In the genomic region with DNA sequence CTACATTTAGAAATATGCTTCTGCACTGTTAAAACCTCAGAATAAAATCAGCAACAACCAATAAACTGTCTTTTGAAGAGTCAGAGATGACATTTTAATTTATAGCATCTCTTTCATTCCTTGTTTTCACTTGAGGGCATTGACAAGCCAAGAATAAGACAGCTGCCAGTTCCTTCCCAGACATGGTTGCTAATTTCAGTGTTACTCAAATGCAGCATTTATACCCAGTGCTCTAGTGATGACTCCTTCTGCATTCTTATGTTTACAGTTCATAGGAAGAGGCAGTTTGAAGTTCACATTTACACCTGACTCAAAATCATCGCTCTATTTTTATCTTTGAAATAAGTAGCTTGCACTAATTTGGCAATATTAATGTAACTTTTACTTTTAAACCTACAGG, we compare ENCODE assay signal across 24 cellular contexts. TPM values are rescaled to one million over a fixed set of nuclear protein-coding genes. Genes with fewer than 3 reads are reported as not detected.
A peak's percentile ranks its signal among the peaks of the same experiment; 100 is the strongest.
DNase-seq lines count a peak whose midpoint lies in the region; ATAC-seq, FAIRE-seq and TF ChIP-seq lines count a peak whose summit lies in the region.
"Had no signal": no experiment of that assay in that cellular context is flagged by ENCODE, and none has a peak within 500 bp of the region (broad histone marks: within the 10 kb centered on the region; RNA-seq: fewer than 3 reads in every experiment).

No MANE protein-coding gene starts in this region.

- H3K4me1 ChIP-seq in breast epithelium: no peaks in the 10 kb centered on the region
- H3K4me1 ChIP-seq: BE2C had no signal

- no peaks in the 10 kb centered on the region for H3K36me3 ChIP-seq in breast epithelium
- H3K36me3 ChIP-seq: BE2C had no signal

- ATAC-seq in HG02610 (IDR thresholded peaks at IDR 0.05; ENCODE audit: unreplicated experiment) (peak; percentile 59), omental fat pad (ENCODE audit: low FRiP score) (peak; percentile 63), HG02571 (IDR thresholded peaks at IDR 0.05; ENCODE audit: unreplicated experiment) (no peak), HG02798 (IDR thresholded peaks at IDR 0.05; ENCODE audit: poor library complexity, unreplicated experiment) (no peak)
- ATAC-seq: A549, HCT116, Panc1, SK-N-SH treated with all-trans-retinoic acid at 6 μM for 48 hours had no signal

- no peak for TF ChIP-seq POLR2A in GM12892 (IDR thresholded peaks at IDR 0.05; ENCODE audit: low read depth, low read length)
- no peak for TF ChIP-seq POLR2A in breast epithelium (IDR thresholded peaks at IDR 0.05)

- no peaks in the 10 kb centered on the region for H3K36me3 Mint-ChIP-seq in activated naive CD4-positive, alpha-beta T cell treated with anti-CD3 and anti-CD28 coated beads, Interleukin-2, amount 10 ng/mL, durations not matched to agents 7 days and 5 days

- H3K4me1 Mint-ChIP-seq in activated naive CD4-positive, alpha-beta T cell treated with anti-CD3 and anti-CD28 coated beads, Interleukin-2, amount 10 ng/mL, durations not matched to agents 7 days and 5 days: no peaks in the 10 kb centered on the region

- H3K27ac ChIP-seq in breast epithelium: no peak overlapping the region
- H3K27ac ChIP-seq: A549, HL-60, KMS-11 had no signal

- CTCF ChIA-PET in activated naive CD4-positive, alpha-beta T cell treated with anti-CD3 and anti-CD28 coated beads, Interleukin-2, amount 10 ng/mL, durations not matched to agents 7 days and 5 days (lab: Charles Lee): no interaction called here

- peak; percentile 17 for FAIRE-seq in GM12892 (lab: Jason Lieb, UNC)
- FAIRE-seq: A549 had no signal

- no peak for TF ChIP-seq CTCF in epithelial cell of esophagus (IDR thresholded peaks at IDR 0.05; ENCODE audit: insufficient read depth, low read depth, low read length, missing control alignments)
- no peak for TF ChIP-seq CTCF in omental fat pad (IDR thresholded peaks at IDR 0.05)
- TF ChIP-seq CTCF in breast epithelium (IDR thresholded peaks at IDR 0.05): no peak

- no peaks in the 10 kb centered on the region for H3K27me3 Mint-ChIP-seq in activated naive CD4-positive, alpha-beta T cell treated with anti-CD3 and anti-CD28 coated beads, Interleukin-2, amount 10 ng/mL, durations not matched to agents 7 days and 5 days

- intact Hi-C loops in breast epithelium (cut with DNase I; ENCODE audit: low total_unique reads): no loop called here

- no peak overlapping the region for H3K4me3 Mint-ChIP-seq in activated naive CD4-positive, alpha-beta T cell treated with anti-CD3 and anti-CD28 coated beads, Interleukin-2, amount 10 ng/mL, durations not matched to agents 7 days and 5 days

- H3K4me3 ChIP-seq in epithelial cell of esophagus (ENCODE audit: low read length) (no peak overlapping the region), breast epithelium (no peak overlapping the region)
- H3K4me3 ChIP-seq: A549 had no signal

- H3K9me3 Mint-ChIP-seq in activated naive CD4-positive, alpha-beta T cell treated with anti-CD3 and anti-CD28 coated beads, Interleukin-2, amount 10 ng/mL, durations not matched to agents 7 days and 5 days: no peaks in the 10 kb centered on the region

- no peaks in the 10 kb centered on the region for H3K27me3 ChIP-seq in breast epithelium
- H3K27me3 ChIP-seq: BE2C had no signal

- no peak overlapping the region for H3K27ac Mint-ChIP-seq in activated naive CD4-positive, alpha-beta T cell treated with anti-CD3 and anti-CD28 coated beads, Interleukin-2, amount 10 ng/mL, durations not matched to agents 7 days and 5 days

- no peaks in the 10 kb centered on the region for H3K9me3 ChIP-seq in breast epithelium
- H3K9me3 ChIP-seq: A549, BE2C had no signal

- DNase-seq in GM12892 (ENCODE audit: insufficient read length) (no peak), epithelial cell of esophagus (ENCODE audit: low read depth) (peak; percentile 26), omental fat pad (ENCODE audit: low spot score) (no peak), breast epithelium (ENCODE audit: low spot score in 2 of 2) (no peak)
- no peak for DNase-seq in activated naive CD4-positive, alpha-beta T cell treated with anti-CD3 and anti-CD28 coated beads, Interleukin-2, amount 10 ng/mL, durations not matched to agents 7 days and 5 days
- DNase-seq: BE2C, EL, GF-D8, GOT3, NCI-H1105, NCI-H146, NCI-H2029, NCI-H226, NCI-H510A treated with DMSO at 0.1 percent for 48 hours, NCI-H82 had no signal

RNA-seq across cellular contexts. Expression of a gene that starts 44.9 kb away (rescaled TPM):
- 9.2 TPM for polyA plus RNA-seq in GM12892 (2012; ENCODE audit: missing spikeins)
- total RNA-seq in omental fat pad (10 to 100 TPM in 3 of 4 donors, 1 to 10 TPM in 1; 8.8 to 26.8 (median 12.4) TPM), breast epithelium (10 to 100 TPM in 1 of 3 donors, 1 to 10 TPM in 2; 5.6 to 13.3 (median 7.4) TPM)

Comparison
In these comparisons a context has a peak if more than half of its experiments do, and no peak if none do; other contexts are left out.
1. ATAC-seq: peak in HG02610 (single experiment) and omental fat pad (single experiment); none in HG02571 (single experiment) and HG02798 (single experiment).